ENCODE assay signal across 8 cellular contexts in the genomic region with DNA sequence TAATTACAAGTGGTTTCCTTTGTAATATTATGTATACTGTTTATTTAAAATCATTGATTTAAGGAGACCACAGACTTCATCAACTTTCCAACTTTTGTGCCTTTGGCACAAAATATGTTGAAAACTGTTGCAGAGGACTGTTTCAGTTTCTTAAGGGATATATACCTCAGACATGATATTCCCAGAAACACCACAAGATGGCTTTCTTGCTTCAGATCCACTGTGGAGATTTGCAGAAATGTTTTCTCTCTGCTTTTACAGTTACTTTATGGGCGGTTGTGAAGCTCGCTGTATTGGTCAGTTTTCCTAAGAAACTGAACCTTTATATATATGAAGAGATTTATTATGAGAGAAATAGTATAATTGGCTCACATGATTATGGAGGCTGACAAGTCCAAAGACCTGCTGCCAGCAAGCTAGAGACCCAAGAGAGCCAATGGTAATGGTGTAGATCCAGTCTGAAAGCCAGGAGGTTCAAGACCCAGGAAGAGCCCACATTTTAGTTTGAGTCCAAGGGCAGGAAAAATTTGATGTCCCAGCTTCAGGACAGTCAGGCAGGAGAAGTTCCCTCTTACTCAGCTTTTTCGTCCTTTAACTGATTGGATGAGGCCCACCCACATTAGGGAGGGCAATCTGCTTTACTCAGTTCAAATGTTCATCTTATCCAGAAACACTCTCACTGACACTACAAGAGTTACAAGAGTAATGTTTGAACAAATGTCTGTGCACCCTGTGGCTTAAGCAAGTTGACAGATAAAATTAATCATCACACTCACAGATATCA. TPM values are rescaled to one million over a fixed set of nuclear protein-coding genes. Genes with fewer than 3 reads are reported as not detected.
DNase-seq lines count a peak whose midpoint lies in the region; ATAC-seq and TF ChIP-seq lines count a peak whose summit lies in the region.

No MANE protein-coding gene starts in this region.

- ATAC-seq in GM18519 (IDR thresholded peaks at IDR 0.05; ENCODE audit: low FRiP score, unreplicated experiment): peak; percentile 64
- ATAC-seq in upper lobe of left lung (ENCODE audit: low FRiP score in 2 of 2): peak in 1 of 2 donors; percentile 77

- H3K4me3 ChIP-seq in astrocyte of the cerebellum (ENCODE audit: low read depth, low read length) (no peak overlapping the region), upper lobe of left lung (no peak overlapping the region)

- H3K4me1 ChIP-seq in upper lobe of left lung: no peaks in the 10 kb centered on the region

- no peak for TF ChIP-seq EP300 in upper lobe of left lung (IDR thresholded peaks at IDR 0.05)

- H3K27me3 ChIP-seq in upper lobe of left lung: no peaks in the 10 kb centered on the region

- no peaks in the 10 kb centered on the region for H3K9me3 ChIP-seq in upper lobe of left lung

- DNase-seq in ACHN (peak; percentile 55), M059J (ENCODE audit: low read depth) (peak; percentile 57), astrocyte of the cerebellum (ENCODE audit: low read depth) (peak; percentile 53), iris pigment epithelial cell (ENCODE audit: low read depth) (peak; percentile 76), upper lobe of left lung (no peak), NCI-H524 treated with DMSO at 0.1 percent for 48 hours (lab: John Stamatoyannopoulos, UW) (no peak)
- no peak for DNase-seq in stimulated activated CD4-positive, alpha-beta T cell treated with anti-CD3 and anti-CD28 coated beads, Interleukin-12 subunit alpha, Interleukin-12 subunit beta, amount 100 ng/mL, for 4 hours

- no peaks in the 10 kb centered on the region for H3K36me3 ChIP-seq in upper lobe of left lung

- WGBS in upper lobe of left lung, 2 donors: 68 to 73% methylated on average over 3 of the region's 3 CpGs

- TF ChIP-seq POLR2A in upper lobe of left lung (IDR thresholded peaks at IDR 0.05): no peak

- in situ Hi-C loops in ACHN (cut with HindIII; ENCODE audit: low pct_ligation_motif_present, low pct_unique_long_range_greater_than_20kb, low sequenced_read_pairs) (no loop called here), astrocyte of the cerebellum (cut with HindIII; ENCODE audit: low sequenced_read_pairs) (no loop called here)

- TF ChIP-seq CTCF in astrocyte of the cerebellum (IDR thresholded peaks at IDR 0.05; ENCODE audit: low read depth, low read length, missing control alignments) (peak; percentile 65), upper lobe of left lung (IDR thresholded peaks at IDR 0.05) (peak in 5 of 6 experiments; percentile 24 to 70 (median 64))

- no peak overlapping the region for H3K27ac ChIP-seq in upper lobe of left lung

RNA-seq across cellular contexts. Expression of gene ME1, which starts 12.8 kb away (rescaled TPM):
- total RNA-seq in M059J (2014; rRNA removed; shearing (Covaris generic)): 8.4 and 11.6 TPM in 2 replicates
- total RNA-seq in upper lobe of left lung: 10 to 100 TPM; 12.0 to 16.8 (median 14.0) TPM

Comparison
In these comparisons a context has a peak if more than half of its experiments do, and no peak if none do; other contexts are left out.
1. DNase-seq: peak in ACHN (single experiment), M059J (single experiment), astrocyte of the cerebellum (single experiment) and iris pigment epithelial cell (single experiment); none in upper lobe of left lung (0 of 2), stimulated activated CD4-positive, alpha-beta T cell treated with anti-CD3 and anti-CD28 coated beads, Interleukin-12 subunit alpha, Interleukin-12 subunit beta, amount 100 ng/mL, for 4 hours (single experiment) and NCI-H524 treated with DMSO at 0.1 percent for 48 hours (single experiment).